Comparison of ENCODE assay signal across 2 cellular contexts in the genomic region with DNA sequence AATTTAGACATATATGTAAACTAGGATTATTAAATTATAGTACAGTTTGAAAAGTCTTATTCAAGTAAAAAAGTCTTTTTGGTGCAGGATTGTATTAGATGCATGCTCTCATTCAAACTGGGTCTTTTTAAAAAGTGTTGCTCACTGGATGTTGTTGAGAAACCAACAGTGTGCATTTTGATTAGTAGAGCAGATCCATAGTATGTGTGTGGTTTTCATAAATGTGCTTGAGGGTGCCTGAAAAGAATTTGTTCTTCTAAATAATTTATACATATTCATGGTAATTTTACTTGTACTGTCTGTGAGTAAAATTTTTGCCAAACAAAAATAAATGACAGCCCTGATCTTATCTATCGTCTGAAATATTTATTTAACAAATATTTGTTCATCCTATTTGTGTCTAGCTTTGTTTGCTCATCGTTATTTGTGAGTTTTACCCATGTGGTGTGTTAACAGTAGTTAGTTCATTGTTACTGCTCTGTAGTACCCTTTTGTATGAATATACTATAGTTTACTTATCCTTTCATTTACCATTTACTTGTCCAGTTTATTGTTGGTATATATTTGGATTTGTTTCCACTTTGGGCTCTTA.
TF ChIP-seq lines count a peak whose summit lies in the region.

No MANE protein-coding gene starts in this region.

TF ChIP-seq in A549, 52 proteins besides CTCF, POLR2A, EP300 and RAD21:
- TF ChIP-seq GATA3 (IDR thresholded peaks at IDR 0.05; ENCODE audit: borderline replicate concordance) (peak; percentile 70), ZNF302 (CRISPR knock-in tag; IDR thresholded peaks at IDR 0.05) (no peak)

TF ChIP-seq in IMR-90, 13 proteins besides CTCF, POLR2A, EP300 and RAD21:
- TF ChIP-seq RCOR1 (IDR thresholded peaks at IDR 0.05; ENCODE audit: insufficient replicate concordance, low read length) (no peak), BHLHE40 (IDR thresholded peaks at IDR 0.05; ENCODE audit: low read depth, low read length) (no peak), CEBPB (IDR thresholded peaks at IDR 0.05; ENCODE audit: low read depth, low read length) (no peak), MAZ (IDR thresholded peaks at IDR 0.05; ENCODE audit: borderline replicate concordance, low read depth, low read length) (no peak), RFX5 (IDR thresholded peaks at IDR 0.05; ENCODE audit: low read depth, low read length) (no peak), MXI1 (IDR thresholded peaks at IDR 0.05; ENCODE audit: borderline replicate concordance, low read depth, low read length) (no peak), FOS (IDR thresholded peaks at IDR 0.05; ENCODE audit: low read depth, low read length) (no peak), SMC3 (IDR thresholded peaks at IDR 0.05; ENCODE audit: low read depth, low read length) (no peak), NFE2L2 (IDR thresholded peaks at IDR 0.05; ENCODE audit: low read depth, low read length) (no peak), USF2 (IDR thresholded peaks at IDR 0.05; ENCODE audit: low read depth, low read length) (no peak), CHD1 (IDR thresholded peaks at IDR 0.05; ENCODE audit: low read depth, low read length) (no peak), MAFK (IDR thresholded peaks at IDR 0.05; ENCODE audit: low read depth, low read length) (no peak)
- TF ChIP-seq, protein P1, sequence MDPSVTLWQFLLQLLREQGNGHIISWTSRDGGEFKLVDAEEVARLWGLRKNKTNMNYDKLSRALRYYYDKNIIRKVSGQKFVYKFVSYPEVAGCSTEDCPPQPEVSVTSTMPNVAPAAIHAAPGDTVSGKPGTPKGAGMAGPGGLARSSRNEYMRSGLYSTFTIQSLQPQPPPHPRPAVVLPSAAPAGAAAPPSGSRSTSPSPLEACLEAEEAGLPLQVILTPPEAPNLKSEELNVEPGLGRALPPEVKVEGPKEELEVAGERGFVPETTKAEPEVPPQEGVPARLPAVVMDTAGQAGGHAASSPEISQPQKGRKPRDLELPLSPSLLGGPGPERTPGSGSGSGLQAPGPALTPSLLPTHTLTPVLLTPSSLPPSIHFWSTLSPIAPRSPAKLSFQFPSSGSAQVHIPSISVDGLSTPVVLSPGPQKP (IDR thresholded peaks at IDR 0.05; ENCODE audit: borderline replicate concordance, low read depth, low read length), result no peak
